ENCODE assay signal across 7 cellular contexts in the genomic region with DNA sequence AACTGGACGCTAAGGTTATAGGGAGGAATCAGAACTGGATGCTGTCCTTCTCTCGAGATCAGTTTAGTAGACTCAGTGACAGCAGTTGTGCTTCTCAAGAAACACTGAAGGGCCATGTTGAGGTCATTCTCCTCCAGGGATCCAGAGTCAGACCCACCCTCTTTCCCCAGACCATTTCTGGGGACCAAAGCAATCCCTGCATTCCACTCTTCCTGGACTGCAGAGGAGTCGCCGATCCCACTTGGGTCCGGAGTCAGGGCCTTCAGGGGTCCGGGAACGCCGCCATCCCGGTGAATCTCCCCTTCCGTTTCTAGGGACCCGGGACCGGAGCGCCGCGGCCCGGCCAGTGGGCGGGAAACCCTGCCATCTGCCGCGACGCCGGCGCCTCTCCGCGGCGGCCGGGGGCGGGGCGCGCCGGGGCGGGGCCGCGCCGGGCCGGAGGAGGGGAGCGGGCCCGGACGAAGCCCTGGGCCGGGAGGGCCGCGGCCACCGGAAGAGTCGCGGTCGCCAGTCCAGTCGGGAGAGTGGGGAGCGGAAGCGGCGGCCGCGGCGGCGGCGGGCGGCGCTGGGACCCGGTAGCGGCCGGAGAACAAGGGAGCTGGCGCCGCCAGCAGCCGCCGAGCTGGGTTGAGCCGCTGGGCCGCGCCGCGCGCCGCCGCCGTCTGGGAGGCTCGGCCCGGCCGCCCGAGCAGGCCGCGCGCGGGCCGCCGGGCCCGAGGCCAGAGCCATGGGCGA. TPM values are rescaled to one million over a fixed set of nuclear protein-coding genes. Genes with fewer than 3 reads are reported as not detected.
A peak's percentile ranks its signal among the peaks of the same experiment; 100 is the strongest.
DNase-seq lines count a peak whose midpoint lies in the region; TF ChIP-seq lines count a peak whose summit lies in the region.

A gene (plus strand): TSS at position 469 of the 735 bp plus-strand sequence. CDS start 259 bp downstream, at position 728.

- peaks cover 10% of the 10 kb centered on the region for H3F3A ChIP-seq in Loucy (ENCODE audit: low read depth)

- peak within 1 kb of the TSS; percentile 89 to 99 (median 97) for H3K4me3 Mint-ChIP-seq in brain

- H3K9ac ChIP-seq in Loucy (ENCODE audit: low read depth, low read length, poor library complexity, severe bottlenecking) = peak within 1 kb of the TSS; percentile 87

- peaks cover 12% of the 10 kb centered on the region for H3K27me3 Mint-ChIP-seq in brain

- DNase-seq in H7 (peak; percentile 96), iPS DF 6.9 (ENCODE audit: low read depth, low spot score) (no peak), renal cortical epithelial cell (ENCODE audit: low read depth) (peak; percentile 40)

- peaks cover 39% of the 10 kb centered on the region for H3K79me2 ChIP-seq in Loucy (ENCODE audit: insufficient read depth, low read length)

- TF ChIP-seq CTCF in GM12875 (IDR thresholded peaks at IDR 0.05; ENCODE audit: borderline replicate concordance, insufficient read depth, low read depth, low read length) (no peak), Loucy (conservative IDR thresholded peaks at IDR 0.05; ENCODE audit: low read length) (no peak), brain (conservative IDR thresholded peaks at IDR 0.05) (no peak)

- H3K4me1 ChIP-seq in Loucy (ENCODE audit: insufficient read depth, low read length, poor library complexity, severe bottlenecking) (peaks cover 28% of the 10 kb centered on the region), iPS DF 6.9 (ENCODE audit: control insufficient read depth, insufficient read depth, low read length) (peaks cover 2% of the 10 kb centered on the region; the same call in 1 of the 2 replicates)

- no peaks in the 10 kb centered on the region for H3K9me3 ChIP-seq in Loucy (ENCODE audit: insufficient read depth, low read depth, low read length)
- no peaks in the 10 kb centered on the region for H3K9me3 ChIP-seq in iPS DF 6.9 (ENCODE audit: control insufficient read depth, insufficient read depth, low read length)

- WGBS in iPS DF 6.9 (ENCODE audit: insufficient coverage, insufficient read length) = no CpG with 5 or more reads among the region's 84 CpGs

- peaks cover 23% of the 10 kb centered on the region for H4K20me1 ChIP-seq in Loucy (ENCODE audit: insufficient read depth, low read length, poor library complexity, severe bottlenecking)

- peaks cover 56% of the 10 kb centered on the region for H3K4me1 Mint-ChIP-seq in brain

- H3K27ac Mint-ChIP-seq in brain = peak within 1 kb of the TSS; percentile 95 to 100 (median 97)

- H3K9me2 ChIP-seq in Loucy (replicated peaks; ENCODE audit: low read depth, low read length) = no peaks in the 10 kb centered on the region

- H3K36me3 ChIP-seq in H7 (replicated peaks; ENCODE audit: control insufficient read depth, insufficient read depth, low read length) (no peaks in the 10 kb centered on the region), Loucy (ENCODE audit: insufficient read depth, low read length) (no peaks in the 10 kb centered on the region), iPS DF 6.9 (ENCODE audit: control insufficient read depth, insufficient read depth, low read length) (no peaks in the 10 kb centered on the region)

- intact Hi-C loops in T-helper 1 cell treated with Interleukin-12 subunit alpha and Interleukin-12 subunit beta and Interleukin-4 antibody, amounts not matched to agents 30 ng/mL and 1 ng/mL, for 36 hours (cut with micrococcal nuclease) = loop anchor here (1.0 to 5.0 kb wide), 5 partner anchors 20 to 273 kb away; a partner anchor contains a TSS

- H3K27ac ChIP-seq in iPS DF 6.9 (ENCODE audit: low read length) = no peak within 1 kb of the TSS

- peaks cover 0 to 3% (median 0%) of the 10 kb centered on the region in 5 experiments for H3K9me3 Mint-ChIP-seq in brain

- H2AFZ ChIP-seq in Loucy (ENCODE audit: low read length) = peak within 1 kb of the TSS; percentile 93

- no peaks in the 10 kb centered on the region for H3K27me3 ChIP-seq in H7 (ENCODE audit: control insufficient read depth, insufficient read depth, low read length)
- no peaks in the 10 kb centered on the region for H3K27me3 ChIP-seq in Loucy (ENCODE audit: insufficient read depth, low read length, poor library complexity, severe bottlenecking)
- H3K27me3 ChIP-seq in iPS DF 6.9 (ENCODE audit: control insufficient read depth, insufficient read depth, low read length) = no peaks in the 10 kb centered on the region

- peaks cover 5% of the 10 kb centered on the region for H3K36me3 Mint-ChIP-seq in brain

- H3K4me2 ChIP-seq in Loucy (ENCODE audit: low read depth, low read length, poor library complexity, severe bottlenecking) = peak within 1 kb of the TSS; percentile 96

- H3K4me3 ChIP-seq in GM12875 (ENCODE audit: low read depth, low read length) (peak within 1 kb of the TSS; percentile 87), H7 (ENCODE audit: insufficient read depth, low read depth, low read length) (peak within 1 kb of the TSS; percentile 97), Loucy (ENCODE audit: low read length, poor library complexity, severe bottlenecking) (peak within 1 kb of the TSS; percentile 83), iPS DF 6.9 (ENCODE audit: low read length) (peak within 1 kb of the TSS; percentile 96)

RNA-seq across cellular contexts. Expression of the gene that starts here (rescaled TPM):
- 40.6 and 44.4 TPM in 2 replicates for total RNA-seq in H7 (2014; rRNA removed; shearing (Covaris generic))
- total RNA-seq in T-helper 1 cell treated with Interleukin-12 subunit alpha and Interleukin-12 subunit beta and Interleukin-4 antibody, amounts not matched to agents 30 ng/mL and 1 ng/mL, for 36 hours = 41.8 and 47.1 TPM in 2 replicates
- polyA plus RNA-seq in brain (ENCODE audit: insufficient read depth, low read depth, low replicate concordance) = 119 TPM
- 16.8 and 63.6 TPM in 2 replicates for total RNA-seq in renal cortical epithelial cell
